ENCODE assay signal across 18 cellular contexts in genomic region chr19:41929536-41930071, GRCh38. TPM values are rescaled to one million over a fixed set of nuclear protein-coding genes. Genes with fewer than 3 reads are reported as not detected.
DNase-seq lines count a peak whose midpoint lies in the region; ATAC-seq, FAIRE-seq and TF ChIP-seq lines count a peak whose summit lies in the region.
"Had no signal": no experiment of that assay in that cellular context is flagged by ENCODE, and none has a peak within 500 bp of the region (broad histone marks: within the 10 kb centered on the region; RNA-seq: fewer than 3 reads in every experiment).

No MANE protein-coding gene starts in this region.

- CTCF ChIA-PET in WTC11 (lab: Charles Lee): interaction anchor here (0.5 to 4.7 kb wide), 13 partner anchors 21 to 108 kb away, joined by 3 to 34 read pairs (median 4); partner anchors contain the start of gene RABAC1

- no peak overlapping the region for H3K27ac ChIP-seq in aorta (ENCODE audit: low read depth in 1 of 2, low read length in 2 of 2)
- H3K27ac ChIP-seq: upper lobe of right lung had no signal

- no peak for DNase-seq in stimulated activated naive CD8-positive, alpha-beta T cell treated with anti-CD3 and anti-CD28 coated beads, Interleukin-15, Interleukin-2, amounts not matched to agents 100 U/mL and 50 U/mL, for 24 hours
- DNase-seq in WTC11 (ENCODE audit: low spot score) (no peak), glutamatergic neuron (no peak), AG20443 (ENCODE audit: low spot score) (no peak), aorta (no peak), GM12891 (ENCODE audit: insufficient read length, low spot score) (no peak)
- DNase-seq: BE2C; GOT3; islet precursor cell; mesenchymal stem cell; NCI-H2171; SHP77; stimulated activated CD4-positive, alpha-beta T cell treated with anti-CD3 and anti-CD28 coated beads, Interleukin-4, amount 100 ng/mL, for 24 hours; upper lobe of right lung had no signal

- 18 to 19% methylated on average over 14 of the region's 14 CpGs for WGBS in aorta, 2 donors

- H3K9me3 Mint-ChIP-seq in stimulated activated naive CD8-positive, alpha-beta T cell treated with anti-CD3 and anti-CD28 coated beads, Interleukin-15, Interleukin-2, amounts not matched to agents 100 ng/mL and 50 ng/mL, for 24 hours: no peaks in the 10 kb centered on the region
- H3K9me3 Mint-ChIP-seq in WTC11: no peaks in the 10 kb centered on the region
- peaks cover 17% of the 10 kb centered on the region for H3K9me3 Mint-ChIP-seq in glutamatergic neuron (ENCODE audit: unreplicated experiment)

- no peak for FAIRE-seq in GM12891 (lab: Jason Lieb, UNC)
- FAIRE-seq: colon had no signal

- peak overlapping the region; percentile 83 for H3K4me3 Mint-ChIP-seq in stimulated activated naive CD8-positive, alpha-beta T cell treated with anti-CD3 and anti-CD28 coated beads, Interleukin-15, Interleukin-2, amounts not matched to agents 100 ng/mL and 50 ng/mL, for 24 hours
- H3K4me3 Mint-ChIP-seq in WTC11 (peak overlapping the region; percentile 72), glutamatergic neuron (ENCODE audit: unreplicated experiment) (peak overlapping the region; percentile 78)

- no peak overlapping the region for H3K27ac Mint-ChIP-seq in stimulated activated naive CD8-positive, alpha-beta T cell treated with anti-CD3 and anti-CD28 coated beads, Interleukin-15, Interleukin-2, amounts not matched to agents 100 ng/mL and 50 ng/mL, for 24 hours
- no peak overlapping the region for H3K27ac Mint-ChIP-seq in WTC11
- no peak overlapping the region for H3K27ac Mint-ChIP-seq in glutamatergic neuron (ENCODE audit: unreplicated experiment)

- no peak overlapping the region for H3K4me3 ChIP-seq in aorta (ENCODE audit: low read length in 2 of 2)

- no peaks in the 10 kb centered on the region for H3K4me1 ChIP-seq in aorta (ENCODE audit: control insufficient read depth in 1 of 2, insufficient read depth in 2 of 2, low read length in 2 of 2)
- H3K4me1 ChIP-seq: BE2C had no signal

- peaks cover 0 to 3% of the 10 kb centered on the region in 2 donors for H3K27me3 ChIP-seq in aorta (ENCODE audit: control insufficient read depth in 1 of 2, insufficient read depth in 2 of 2, low read length in 1 of 2)

- no peaks in the 10 kb centered on the region for H3K36me3 ChIP-seq in aorta (ENCODE audit: control insufficient read depth in 1 of 2, insufficient read depth in 2 of 2, low read length in 1 of 2)
- H3K36me3 ChIP-seq: BE2C, upper lobe of right lung had no signal

- H3K9me3 ChIP-seq in aorta (ENCODE audit: control insufficient read depth, low read length): peaks cover 5% of the 10 kb centered on the region
- H3K9me3 ChIP-seq: BE2C, upper lobe of right lung had no signal

- POLR2A ChIA-PET in WTC11 (lab: Charles Lee): interaction anchor here (0.6 to 1.3 kb wide), 2 partner anchors 56 to 57 kb away, joined by 3 to 6 read pairs; no protein-coding TSS in a partner anchor

- H3K27me3 Mint-ChIP-seq in stimulated activated naive CD8-positive, alpha-beta T cell treated with anti-CD3 and anti-CD28 coated beads, Interleukin-15, Interleukin-2, amounts not matched to agents 100 ng/mL and 50 ng/mL, for 24 hours: peaks cover 8% of the 10 kb centered on the region
- peaks cover 61% of the 10 kb centered on the region for H3K27me3 Mint-ChIP-seq in WTC11 (ENCODE audit: low read depth)
- peaks cover 20% of the 10 kb centered on the region for H3K27me3 Mint-ChIP-seq in glutamatergic neuron (ENCODE audit: unreplicated experiment)

- H3K36me3 Mint-ChIP-seq in stimulated activated naive CD8-positive, alpha-beta T cell treated with anti-CD3 and anti-CD28 coated beads, Interleukin-15, Interleukin-2, amounts not matched to agents 100 ng/mL and 50 ng/mL, for 24 hours (ENCODE audit: low read depth): no peaks in the 10 kb centered on the region
- H3K36me3 Mint-ChIP-seq in WTC11 (no peaks in the 10 kb centered on the region), glutamatergic neuron (ENCODE audit: unreplicated experiment) (no peaks in the 10 kb centered on the region)

- TF ChIP-seq POLR2A in GM12891 (IDR thresholded peaks at IDR 0.05; ENCODE audit: low read depth, low read length): no peak

- H3K4me1 Mint-ChIP-seq in stimulated activated naive CD8-positive, alpha-beta T cell treated with anti-CD3 and anti-CD28 coated beads, Interleukin-15, Interleukin-2, amounts not matched to agents 100 ng/mL and 50 ng/mL, for 24 hours (ENCODE audit: low read depth): peaks cover 41% of the 10 kb centered on the region
- H3K4me1 Mint-ChIP-seq in WTC11: peaks cover 31% of the 10 kb centered on the region
- H3K4me1 Mint-ChIP-seq in glutamatergic neuron (ENCODE audit: low read depth, unreplicated experiment): peaks cover 36% of the 10 kb centered on the region

- no peak for TF ChIP-seq CTCF in WTC11 (IDR thresholded peaks at IDR 0.05)
- no peak for TF ChIP-seq CTCF in glutamatergic neuron (IDR thresholded peaks at IDR 0.05; ENCODE audit: partially characterized antibody, unreplicated experiment)

- intact Hi-C loops in aorta (cut with DNase I): no loop called here

- ATAC-seq in stimulated activated naive CD8-positive, alpha-beta T cell treated with anti-CD3 and anti-CD28 coated beads, Interleukin-15, Interleukin-2, amounts not matched to agents 100 U/mL and 50 U/mL, for 24 hours: no peak
- peak; percentile 7; the same call in 1 of the 2 replicates for ATAC-seq in WTC11
- ATAC-seq in aorta (ENCODE audit: low FRiP score): no peak
- no peak for ATAC-seq in HG03196 (IDR thresholded peaks at IDR 0.05; ENCODE audit: unreplicated experiment)

TF ChIP-seq in WTC11, 78 proteins besides CTCF, POLR2A, EP300 and RAD21 (continues in another document):
- TF ChIP-seq ATF2 (CRISPR knock-in tag; IDR thresholded peaks at IDR 0.05; ENCODE audit: borderline replicate concordance, low read depth) (no peak), PREB (CRISPR knock-in tag; IDR thresholded peaks at IDR 0.05; ENCODE audit: borderline replicate concordance) (no peak), MYBL2 (CRISPR knock-in tag; IDR thresholded peaks at IDR 0.05) (no peak)

TF ChIP-seq in GM12891, 5 proteins besides CTCF, POLR2A, EP300 and RAD21:
- TF ChIP-seq POU2F2 (IDR thresholded peaks at IDR 0.05; ENCODE audit: low read depth, low read length): no peak
- TF ChIP-seq SPI1 (IDR thresholded peaks at IDR 0.05; ENCODE audit: low read depth, low read length): no peak

RNA-seq across cellular contexts. Expression of gene ERFL, which starts 1.4 kb away (rescaled TPM):
- total RNA-seq in WTC11 (2021) (0.30 to 0.66 TPM (median 0.31 TPM) in 3 replicates), glutamatergic neuron (ENCODE audit: unreplicated experiment) (1.6 TPM), aorta (under 1 TPM; 0.51 to 0.81 TPM)
- under 1 TPM in 1 of 2 donors, not detected in 1; 0.46 TPM for polyA plus RNA-seq in aorta
- 0.76 TPM for polyA plus RNA-seq in GM12891 (2012; ENCODE audit: low read depth, missing spikeins)
- total RNA-seq: Daoy had no signal

RNA-seq across cellular contexts. Expression of gene RABAC1, which starts 29.5 kb away (rescaled TPM):
- total RNA-seq in WTC11 (2021) (159 to 184 TPM (median 159 TPM) in 3 replicates), glutamatergic neuron (ENCODE audit: unreplicated experiment) (139 TPM), aorta (100 to 1,000 TPM; 175 to 198 TPM)
- 100 to 1,000 TPM; 223 to 376 TPM for polyA plus RNA-seq in aorta
- 49.2 TPM for polyA plus RNA-seq in GM12891 (2012; ENCODE audit: low read depth, missing spikeins)

RNA-seq across cellular contexts. Expression of gene ARHGEF1, which starts 46.6 kb away (rescaled TPM):
- total RNA-seq in WTC11 (2021): 77.2 to 102 TPM (median 82.9 TPM) in 3 replicates
- total RNA-seq in glutamatergic neuron (ENCODE audit: unreplicated experiment): 78.7 TPM
- total RNA-seq in aorta: 100 to 1,000 TPM in 1 of 2 donors, 10 to 100 TPM in 1; 95.5 to 137 TPM
- 100 to 1,000 TPM in 1 of 2 donors, 10 to 100 TPM in 1; 29.8 to 163 TPM for polyA plus RNA-seq in aorta
- polyA plus RNA-seq in GM12891 (2012; ENCODE audit: low read depth, missing spikeins): 125 TPM

RNA-seq across cellular contexts. Expression of gene CD79A, which starts 52.5 kb away (rescaled TPM):
- total RNA-seq in WTC11 (2021) (0.42 to 1.2 TPM (median 0.71 TPM) in 3 replicates), glutamatergic neuron (ENCODE audit: unreplicated experiment) (not detected), aorta (1 to 10 TPM in 1 of 2 donors, under 1 TPM in 1; 0.96 to 1.3 TPM)
- under 1 TPM; 0.49 to 0.63 TPM for polyA plus RNA-seq in aorta
- polyA plus RNA-seq in GM12891 (2012; ENCODE audit: low read depth, missing spikeins): 466 TPM
- total RNA-seq: Daoy had no signal
